In the genomic region with DNA sequence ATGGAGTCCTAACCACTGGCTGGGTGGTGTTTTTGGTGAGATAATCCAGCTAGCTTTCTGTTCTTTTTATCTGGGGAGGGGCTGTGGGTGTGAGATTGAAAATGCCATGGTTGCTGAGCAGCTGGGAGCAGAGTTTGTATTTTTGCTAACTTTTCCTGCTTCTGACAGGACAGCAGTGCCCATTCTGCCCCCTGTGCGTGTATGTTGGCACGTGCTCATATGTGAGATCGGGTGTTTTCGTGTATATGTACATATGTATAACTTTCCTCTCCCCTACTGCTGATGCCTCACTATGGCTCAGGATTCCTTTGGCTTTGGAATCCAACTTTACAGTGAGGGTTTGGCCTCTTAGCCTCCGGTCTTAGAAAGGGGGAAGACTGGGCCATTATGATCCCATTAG, we compare ENCODE assay signal across 20 cellular contexts. TPM values are rescaled to one million over a fixed set of nuclear protein-coding genes. Genes with fewer than 3 reads are reported as not detected.
DNase-seq lines count a peak whose midpoint lies in the region; ATAC-seq and TF ChIP-seq lines count a peak whose summit lies in the region.
"Had no signal": no experiment of that assay in that cellular context is flagged by ENCODE, and none has a peak within 500 bp of the region (broad histone marks: within the 10 kb centered on the region; RNA-seq: fewer than 3 reads in every experiment).

No MANE protein-coding gene starts in this region.

- no peaks in the 10 kb centered on the region for H3K9me3 ChIP-seq in heart right ventricle
- no peaks in the 10 kb centered on the region for H3K9me3 ChIP-seq in iPS-15b (ENCODE audit: control insufficient read depth, insufficient read depth, low read length)
- no peaks in the 10 kb centered on the region for H3K9me3 ChIP-seq in parathyroid adenoma (ENCODE audit: control insufficient read depth, low read length)
- H3K9me3 ChIP-seq: A549, HAP-1 had no signal

- H3K9me3 Mint-ChIP-seq in nephron progenitor cell = no peaks in the 10 kb centered on the region
- H3K9me3 Mint-ChIP-seq: activated CD4-positive, alpha-beta T cell treated with anti-CD3 and anti-CD28 coated beads, Interleukin-2, amount 10 ng/mL, durations not matched to agents 7 days and 5 days had no signal

- 67 to 79% methylated on average over 5 of the region's 5 CpGs for whole genome bisulfite sequencing in heart right ventricle, 2 donors
- 86% methylated on average over 5 of the region's 5 CpGs for WGBS in urinary bladder

- H3K27ac ChIP-seq in heart right ventricle (peak overlapping the region; percentile 60 to 96 (median 85)), parathyroid adenoma (peak overlapping the region; percentile 29), urinary bladder (ENCODE audit: low read depth) (no peak overlapping the region)
- H3K27ac ChIP-seq: SK-N-MC had no signal

- no peak overlapping the region for H3K4me3 Mint-ChIP-seq in nephron progenitor cell
- H3K4me3 Mint-ChIP-seq: activated CD4-positive, alpha-beta T cell treated with anti-CD3 and anti-CD28 coated beads, Interleukin-2, amount 10 ng/mL, durations not matched to agents 7 days and 5 days; IgD-negative memory B cell had no signal

- H3K27me3 ChIP-seq in heart right ventricle = no peaks in the 10 kb centered on the region
- no peaks in the 10 kb centered on the region for H3K27me3 ChIP-seq in iPS-15b (ENCODE audit: control insufficient read depth, insufficient read depth, low read length)
- no peaks in the 10 kb centered on the region for H3K27me3 ChIP-seq in parathyroid adenoma (ENCODE audit: control insufficient read depth, insufficient read depth, low read length)

- H3K9ac ChIP-seq in iPS-15b (ENCODE audit: low read depth, low read length) (no peak overlapping the region), parathyroid adenoma (no peak overlapping the region)

- no peaks in the 10 kb centered on the region for H3K79me2 ChIP-seq in parathyroid adenoma

- no peak for DNase-seq in heart right ventricle
- no peak for DNase-seq in left ventricle myocardium superior
- no peak for DNase-seq in NCI-H2171 treated with DMSO at 0.1 percent for 48 hours (lab: John Stamatoyannopoulos, UW)
- no peak for DNase-seq in nephron progenitor cell
- DNase-seq: activated CD4-positive, alpha-beta T cell treated with anti-CD3 and anti-CD28 coated beads, Interleukin-2, amount 10 ng/mL, durations not matched to agents 7 days and 5 days; amygdala; DMS79 treated with DMSO at 0.1 percent for 48 hours; NCI-H2081 treated with DMSO at 0.1 percent for 48 hours; NCI-H526; PC-3; retina; stimulated activated CD4-positive, alpha-beta T cell treated with anti-CD3 and anti-CD28 coated beads, Interleukin-4, amount 100 ng/mL, for 24 hours had no signal

- TF ChIP-seq CTCF in heart right ventricle (IDR thresholded peaks at IDR 0.05) (no peak), parathyroid adenoma (IDR thresholded peaks at IDR 0.05) (no peak), nephron progenitor cell (IDR thresholded peaks at IDR 0.05) (no peak)

- H3K36me3 ChIP-seq in heart right ventricle (peaks cover 0 to 38% (median 2%) of the 10 kb centered on the region in 9 donors), iPS-15b (ENCODE audit: control insufficient read depth, insufficient read depth, low read length) (no peaks in the 10 kb centered on the region), parathyroid adenoma (ENCODE audit: control insufficient read depth, insufficient read depth, low read length) (no peaks in the 10 kb centered on the region), urinary bladder (ENCODE audit: insufficient read depth) (no peaks in the 10 kb centered on the region)
- H3K36me3 ChIP-seq: HAP-1 had no signal

- H3K4me2 ChIP-seq in parathyroid adenoma (ENCODE audit: low read length) = no peak overlapping the region
- H3K4me2 ChIP-seq: A549 had no signal

- H3K4me1 ChIP-seq in heart right ventricle (peaks cover 17 to 66% (median 44%) of the 10 kb centered on the region in 9 donors), iPS-15b (ENCODE audit: control insufficient read depth, insufficient read depth, low read length) (peaks cover 6% of the 10 kb centered on the region), parathyroid adenoma (no peaks in the 10 kb centered on the region), urinary bladder (ENCODE audit: insufficient read depth) (no peaks in the 10 kb centered on the region)
- H3K4me1 ChIP-seq: HAP-1 had no signal

- H3K27ac Mint-ChIP-seq in nephron progenitor cell = no peak overlapping the region
- H3K27ac Mint-ChIP-seq: activated CD4-positive, alpha-beta T cell treated with anti-CD3 and anti-CD28 coated beads, Interleukin-2, amount 10 ng/mL, durations not matched to agents 7 days and 5 days; IgD-negative memory B cell had no signal

- H3K27me3 Mint-ChIP-seq in nephron progenitor cell (ENCODE audit: low read depth, poor library complexity) = peaks cover 25% of the 10 kb centered on the region
- H3K27me3 Mint-ChIP-seq: activated CD4-positive, alpha-beta T cell treated with anti-CD3 and anti-CD28 coated beads, Interleukin-2, amount 10 ng/mL, durations not matched to agents 7 days and 5 days; IgD-negative memory B cell had no signal

- H3K4me1 Mint-ChIP-seq in nephron progenitor cell = peaks cover 61% of the 10 kb centered on the region

- no peaks in the 10 kb centered on the region for H3K36me3 Mint-ChIP-seq in nephron progenitor cell (ENCODE audit: low read depth)

- intact Hi-C loops in heart right ventricle (cut with DNase I) = loop anchor here in 7 of 10 donors (1.0 to 10.0 kb wide), 7 partner anchors 45 to 1273 kb away; no protein-coding TSS in a partner anchor
- intact Hi-C loops in left ventricle myocardium superior (cut with micrococcal nuclease) = no loop called here

- ATAC-seq in heart right ventricle = no peak
- ATAC-seq in left ventricle myocardium superior = no peak
- ATAC-seq in GM21360 (IDR thresholded peaks at IDR 0.05; ENCODE audit: unreplicated experiment) = no peak
- ATAC-seq: A549, PC-3 had no signal

- H2AFZ ChIP-seq in parathyroid adenoma = no peak overlapping the region

- H3K4me3 ChIP-seq in heart right ventricle (peak overlapping the region; percentile 23 to 66 (median 53)), iPS-15b (ENCODE audit: low read depth, low read length) (peak overlapping the region; percentile 26), parathyroid adenoma (ENCODE audit: low read depth, low read length) (no peak overlapping the region), urinary bladder (ENCODE audit: low read depth, low read length) (peak overlapping the region; percentile 29)
- H3K4me3 ChIP-seq: A549, HAP-1, SK-N-MC had no signal

RNA-seq across cellular contexts. Expression of gene RGS3, which starts 38.3 kb away (rescaled TPM):
- total RNA-seq in heart right ventricle (100 to 1,000 TPM in 9 of 10 donors, 10 to 100 TPM in 1; 98.7 to 201 (median 140) TPM), left ventricle myocardium superior (115 TPM), urinary bladder (52.4 TPM)
- polyA plus RNA-seq in heart right ventricle (100 to 1,000 TPM in 1 of 2 donors, 10 to 100 TPM in 1; 65.4 to 125 TPM), urinary bladder (28.5 TPM)
